22 cellular contexts compared by ENCODE assay signal in genomic region chr1:17920881-17921635, GRCh38.
"Had no signal": no experiment of that assay in that cellular context is flagged by ENCODE, and none has a peak within 500 bp of the region (broad histone marks: within the 10 kb centered on the region; RNA-seq: fewer than 3 reads in every experiment).

No MANE protein-coding gene starts in this region.

- ATAC-seq: activated T-cell treated with anti-CD3 and anti-CD28 coated beads, Interleukin-2, amount 50 U/mL, for 4 hours; T-helper 17 cell had no signal

- DNase-seq: activated B cell treated with CpG ODN at 0.5 μM for 24 hours; activated CD4-positive, alpha-beta memory T cell treated with anti-CD3 and anti-CD28 coated beads for 36 hours; activated CD4-positive, alpha-beta T cell treated with anti-CD3 and anti-CD28 coated beads for 1 hour; activated CD4-positive, alpha-beta T cell treated with anti-CD3 and anti-CD28 coated beads, Interleukin-2, amount 10 ng/mL, durations not matched to agents 24 days and 14 days; activated CD8-positive, alpha-beta memory T cell treated with anti-CD3 and anti-CD28 coated beads for 24 hours; activated gamma-delta T cell treated with Interleukin-2 at 50 U/mL for 16 hours; activated naive CD4-positive, alpha-beta T cell treated with anti-CD3 and anti-CD28 coated beads, Interleukin-2, amount 10 ng/mL, durations not matched to agents 7 days and 5 days; activated naive CD8-positive, alpha-beta T cell treated with anti-CD3 and anti-CD28 coated beads for 36 hours; activated T-cell treated with anti-CD3 and anti-CD28 coated beads, Interleukin-2, amount 50 U/mL, for 4 hours; Kasumi-1; KBM-7; NCI-H1092; NCI-H1417 treated with DMSO at 0.1 percent for 48 hours; NCI-H1694; NCI-H2029 treated with DMSO at 0.1 percent for 48 hours; NCI-H345; NCI-H510A; NCI-H526 treated with DMSO at 0.1 percent for 48 hours; NCI-H82; SIG-M5; T-helper 17 cell; T-helper 9 cell had no signal
